1 cellular context compared by ENCODE assay signal in the genomic region with DNA sequence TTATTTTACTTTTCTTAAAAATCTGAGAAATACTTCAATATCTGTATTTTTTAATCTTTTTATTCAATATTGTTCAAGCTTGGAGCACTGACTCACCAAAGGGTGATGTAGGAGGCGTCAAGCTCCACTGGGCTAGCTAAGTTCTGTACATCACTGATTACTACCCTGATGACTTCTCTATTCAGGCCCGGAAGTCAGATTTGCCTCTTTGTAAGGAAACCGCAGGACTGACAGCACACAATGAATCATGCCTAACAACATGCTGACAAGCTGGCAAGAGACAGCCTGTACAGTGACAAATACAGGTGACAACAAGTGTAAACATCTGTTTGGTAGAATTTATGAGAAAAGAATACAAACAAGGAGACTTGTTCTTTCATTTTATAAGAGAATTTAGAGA.
TF ChIP-seq lines count a peak whose summit lies in the region.

No MANE protein-coding gene starts in this region.

TF ChIP-seq in K562, 482 proteins besides CTCF, POLR2A, EP300 and RAD21 (continued from another document and continues in another):
- TF ChIP-seq, protein P1, sequence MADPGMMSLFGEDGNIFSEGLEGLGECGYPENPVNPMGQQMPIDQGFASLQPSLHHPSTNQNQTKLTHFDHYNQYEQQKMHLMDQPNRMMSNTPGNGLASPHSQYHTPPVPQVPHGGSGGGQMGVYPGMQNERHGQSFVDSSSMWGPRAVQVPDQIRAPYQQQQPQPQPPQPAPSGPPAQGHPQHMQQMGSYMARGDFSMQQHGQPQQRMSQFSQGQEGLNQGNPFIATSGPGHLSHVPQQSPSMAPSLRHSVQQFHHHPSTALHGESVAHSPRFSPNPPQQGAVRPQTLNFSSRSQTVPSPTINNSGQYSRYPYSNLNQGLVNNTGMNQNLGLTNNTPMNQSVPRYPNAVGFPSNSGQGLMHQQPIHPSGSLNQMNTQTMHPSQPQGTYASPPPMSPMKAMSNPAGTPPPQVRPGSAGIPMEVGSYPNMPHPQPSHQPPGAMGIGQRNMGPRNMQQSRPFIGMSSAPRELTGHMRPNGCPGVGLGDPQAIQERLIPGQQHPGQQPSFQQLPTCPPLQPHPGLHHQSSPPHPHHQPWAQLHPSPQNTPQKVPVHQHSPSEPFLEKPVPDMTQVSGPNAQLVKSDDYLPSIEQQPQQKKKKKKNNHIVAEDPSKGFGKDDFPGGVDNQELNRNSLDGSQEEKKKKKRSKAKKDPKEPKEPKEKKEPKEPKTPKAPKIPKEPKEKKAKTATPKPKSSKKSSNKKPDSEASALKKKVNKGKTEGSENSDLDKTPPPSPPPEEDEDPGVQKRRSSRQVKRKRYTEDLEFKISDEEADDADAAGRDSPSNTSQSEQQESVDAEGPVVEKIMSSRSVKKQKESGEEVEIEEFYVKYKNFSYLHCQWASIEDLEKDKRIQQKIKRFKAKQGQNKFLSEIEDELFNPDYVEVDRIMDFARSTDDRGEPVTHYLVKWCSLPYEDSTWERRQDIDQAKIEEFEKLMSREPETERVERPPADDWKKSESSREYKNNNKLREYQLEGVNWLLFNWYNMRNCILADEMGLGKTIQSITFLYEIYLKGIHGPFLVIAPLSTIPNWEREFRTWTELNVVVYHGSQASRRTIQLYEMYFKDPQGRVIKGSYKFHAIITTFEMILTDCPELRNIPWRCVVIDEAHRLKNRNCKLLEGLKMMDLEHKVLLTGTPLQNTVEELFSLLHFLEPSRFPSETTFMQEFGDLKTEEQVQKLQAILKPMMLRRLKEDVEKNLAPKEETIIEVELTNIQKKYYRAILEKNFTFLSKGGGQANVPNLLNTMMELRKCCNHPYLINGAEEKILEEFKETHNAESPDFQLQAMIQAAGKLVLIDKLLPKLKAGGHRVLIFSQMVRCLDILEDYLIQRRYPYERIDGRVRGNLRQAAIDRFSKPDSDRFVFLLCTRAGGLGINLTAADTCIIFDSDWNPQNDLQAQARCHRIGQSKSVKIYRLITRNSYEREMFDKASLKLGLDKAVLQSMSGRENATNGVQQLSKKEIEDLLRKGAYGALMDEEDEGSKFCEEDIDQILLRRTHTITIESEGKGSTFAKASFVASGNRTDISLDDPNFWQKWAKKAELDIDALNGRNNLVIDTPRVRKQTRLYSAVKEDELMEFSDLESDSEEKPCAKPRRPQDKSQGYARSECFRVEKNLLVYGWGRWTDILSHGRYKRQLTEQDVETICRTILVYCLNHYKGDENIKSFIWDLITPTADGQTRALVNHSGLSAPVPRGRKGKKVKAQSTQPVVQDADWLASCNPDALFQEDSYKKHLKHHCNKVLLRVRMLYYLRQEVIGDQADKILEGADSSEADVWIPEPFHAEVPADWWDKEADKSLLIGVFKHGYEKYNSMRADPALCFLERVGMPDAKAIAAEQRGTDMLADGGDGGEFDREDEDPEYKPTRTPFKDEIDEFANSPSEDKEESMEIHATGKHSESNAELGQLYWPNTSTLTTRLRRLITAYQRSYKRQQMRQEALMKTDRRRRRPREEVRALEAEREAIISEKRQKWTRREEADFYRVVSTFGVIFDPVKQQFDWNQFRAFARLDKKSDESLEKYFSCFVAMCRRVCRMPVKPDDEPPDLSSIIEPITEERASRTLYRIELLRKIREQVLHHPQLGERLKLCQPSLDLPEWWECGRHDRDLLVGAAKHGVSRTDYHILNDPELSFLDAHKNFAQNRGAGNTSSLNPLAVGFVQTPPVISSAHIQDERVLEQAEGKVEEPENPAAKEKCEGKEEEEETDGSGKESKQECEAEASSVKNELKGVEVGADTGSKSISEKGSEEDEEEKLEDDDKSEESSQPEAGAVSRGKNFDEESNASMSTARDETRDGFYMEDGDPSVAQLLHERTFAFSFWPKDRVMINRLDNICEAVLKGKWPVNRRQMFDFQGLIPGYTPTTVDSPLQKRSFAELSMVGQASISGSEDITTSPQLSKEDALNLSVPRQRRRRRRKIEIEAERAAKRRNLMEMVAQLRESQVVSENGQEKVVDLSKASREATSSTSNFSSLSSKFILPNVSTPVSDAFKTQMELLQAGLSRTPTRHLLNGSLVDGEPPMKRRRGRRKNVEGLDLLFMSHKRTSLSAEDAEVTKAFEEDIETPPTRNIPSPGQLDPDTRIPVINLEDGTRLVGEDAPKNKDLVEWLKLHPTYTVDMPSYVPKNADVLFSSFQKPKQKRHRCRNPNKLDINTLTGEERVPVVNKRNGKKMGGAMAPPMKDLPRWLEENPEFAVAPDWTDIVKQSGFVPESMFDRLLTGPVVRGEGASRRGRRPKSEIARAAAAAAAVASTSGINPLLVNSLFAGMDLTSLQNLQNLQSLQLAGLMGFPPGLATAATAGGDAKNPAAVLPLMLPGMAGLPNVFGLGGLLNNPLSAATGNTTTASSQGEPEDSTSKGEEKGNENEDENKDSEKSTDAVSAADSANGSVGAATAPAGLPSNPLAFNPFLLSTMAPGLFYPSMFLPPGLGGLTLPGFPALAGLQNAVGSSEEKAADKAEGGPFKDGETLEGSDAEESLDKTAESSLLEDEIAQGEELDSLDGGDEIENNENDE (IDR thresholded peaks at IDR 0.05; ENCODE audit: low read depth, low read length), result no peak
- TF ChIP-seq HMGN3 (IDR thresholded peaks at IDR 0.05; ENCODE audit: borderline replicate concordance, extremely low read depth, insufficient read length, low read depth, low read length) (no peak), CXXC5 (CRISPR knock-in tag; IDR thresholded peaks at IDR 0.05) (no peak), MYBL2 (IDR thresholded peaks at IDR 0.05; ENCODE audit: low read depth) (no peak), MYBL2 (CRISPR knock-in tag; IDR thresholded peaks at IDR 0.05; ENCODE audit: borderline replicate concordance) (no peak), ZKSCAN3 (CRISPR knock-in tag; IDR thresholded peaks at IDR 0.05) (no peak), BHLHE40 (IDR thresholded peaks at IDR 0.05; ENCODE audit: low read length) (peak; percentile 61), CBX1 (IDR thresholded peaks at IDR 0.05; ENCODE audit: low read depth) (no peak), LEF1 (IDR thresholded peaks at IDR 0.05) (peak; percentile 78; the same call in 1 of the 2 replicates), PHF8 (IDR thresholded peaks at IDR 0.05; ENCODE audit: borderline replicate concordance, low read length) (no peak), BCOR (IDR thresholded peaks at IDR 0.05) (no peak), TCF3 (CRISPR knock-in tag; IDR thresholded peaks at IDR 0.05) (no peak), ZNF551 (CRISPR knock-in tag; IDR thresholded peaks at IDR 0.05) (no peak), KLF16 (IDR thresholded peaks at IDR 0.05) (no peak), SRF (CRISPR knock-in tag; IDR thresholded peaks at IDR 0.05) (no peak), KAT2B (IDR thresholded peaks at IDR 0.05; ENCODE audit: low read depth, low read length) (no peak), ZNF124 (CRISPR knock-in tag; IDR thresholded peaks at IDR 0.05) (no peak), ZNF347 (CRISPR knock-in tag; IDR thresholded peaks at IDR 0.05; ENCODE audit: low read depth) (no peak), MTA1 (IDR thresholded peaks at IDR 0.05; ENCODE audit: borderline replicate concordance) (no peak), SRSF9 (IDR thresholded peaks at IDR 0.05; ENCODE audit: borderline replicate concordance, low read depth, low read length) (no peak), WHSC1 (IDR thresholded peaks at IDR 0.05; ENCODE audit: low read length) (no peak), CBFA2T2 (conservative IDR thresholded peaks at IDR 0.05) (peak; percentile 50), POU5F1 (IDR thresholded peaks at IDR 0.05; ENCODE audit: borderline replicate concordance, low read depth, low read length, partially characterized antibody) (no peak), RBM34 (IDR thresholded peaks at IDR 0.05; ENCODE audit: borderline replicate concordance, insufficient read depth, low read length) (no peak), PHB2 (IDR thresholded peaks at IDR 0.05; ENCODE audit: low read depth) (no peak), ZNF785 (CRISPR knock-in tag; IDR thresholded peaks at IDR 0.05) (no peak), RCOR1 (IDR thresholded peaks at IDR 0.05; ENCODE audit: borderline replicate concordance in 1 of 2, low read depth in 2 of 2, low read length in 2 of 2) (peak in 1 of 2 experiments; percentile 84; a peak in 2 of 4 replicates), HDAC3 (IDR thresholded peaks at IDR 0.05; ENCODE audit: borderline replicate concordance, partially characterized antibody) (no peak), RFX7 (CRISPR knock-in tag; IDR thresholded peaks at IDR 0.05) (no peak), ZNF778 (CRISPR knock-in tag; IDR thresholded peaks at IDR 0.05) (no peak)
- TF ChIP-seq, protein P2, sequence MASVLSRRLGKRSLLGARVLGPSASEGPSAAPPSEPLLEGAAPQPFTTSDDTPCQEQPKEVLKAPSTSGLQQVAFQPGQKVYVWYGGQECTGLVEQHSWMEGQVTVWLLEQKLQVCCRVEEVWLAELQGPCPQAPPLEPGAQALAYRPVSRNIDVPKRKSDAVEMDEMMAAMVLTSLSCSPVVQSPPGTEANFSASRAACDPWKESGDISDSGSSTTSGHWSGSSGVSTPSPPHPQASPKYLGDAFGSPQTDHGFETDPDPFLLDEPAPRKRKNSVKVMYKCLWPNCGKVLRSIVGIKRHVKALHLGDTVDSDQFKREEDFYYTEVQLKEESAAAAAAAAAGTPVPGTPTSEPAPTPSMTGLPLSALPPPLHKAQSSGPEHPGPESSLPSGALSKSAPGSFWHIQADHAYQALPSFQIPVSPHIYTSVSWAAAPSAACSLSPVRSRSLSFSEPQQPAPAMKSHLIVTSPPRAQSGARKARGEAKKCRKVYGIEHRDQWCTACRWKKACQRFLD (CRISPR knock-in tag; IDR thresholded peaks at IDR 0.05), result no peak
- TF ChIP-seq, protein P3, sequence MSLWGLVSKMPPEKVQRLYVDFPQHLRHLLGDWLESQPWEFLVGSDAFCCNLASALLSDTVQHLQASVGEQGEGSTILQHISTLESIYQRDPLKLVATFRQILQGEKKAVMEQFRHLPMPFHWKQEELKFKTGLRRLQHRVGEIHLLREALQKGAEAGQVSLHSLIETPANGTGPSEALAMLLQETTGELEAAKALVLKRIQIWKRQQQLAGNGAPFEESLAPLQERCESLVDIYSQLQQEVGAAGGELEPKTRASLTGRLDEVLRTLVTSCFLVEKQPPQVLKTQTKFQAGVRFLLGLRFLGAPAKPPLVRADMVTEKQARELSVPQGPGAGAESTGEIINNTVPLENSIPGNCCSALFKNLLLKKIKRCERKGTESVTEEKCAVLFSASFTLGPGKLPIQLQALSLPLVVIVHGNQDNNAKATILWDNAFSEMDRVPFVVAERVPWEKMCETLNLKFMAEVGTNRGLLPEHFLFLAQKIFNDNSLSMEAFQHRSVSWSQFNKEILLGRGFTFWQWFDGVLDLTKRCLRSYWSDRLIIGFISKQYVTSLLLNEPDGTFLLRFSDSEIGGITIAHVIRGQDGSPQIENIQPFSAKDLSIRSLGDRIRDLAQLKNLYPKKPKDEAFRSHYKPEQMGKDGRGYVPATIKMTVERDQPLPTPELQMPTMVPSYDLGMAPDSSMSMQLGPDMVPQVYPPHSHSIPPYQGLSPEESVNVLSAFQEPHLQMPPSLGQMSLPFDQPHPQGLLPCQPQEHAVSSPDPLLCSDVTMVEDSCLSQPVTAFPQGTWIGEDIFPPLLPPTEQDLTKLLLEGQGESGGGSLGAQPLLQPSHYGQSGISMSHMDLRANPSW (CRISPR knock-in tag; IDR thresholded peaks at IDR 0.05), result no peak
- TF ChIP-seq, protein P4, sequence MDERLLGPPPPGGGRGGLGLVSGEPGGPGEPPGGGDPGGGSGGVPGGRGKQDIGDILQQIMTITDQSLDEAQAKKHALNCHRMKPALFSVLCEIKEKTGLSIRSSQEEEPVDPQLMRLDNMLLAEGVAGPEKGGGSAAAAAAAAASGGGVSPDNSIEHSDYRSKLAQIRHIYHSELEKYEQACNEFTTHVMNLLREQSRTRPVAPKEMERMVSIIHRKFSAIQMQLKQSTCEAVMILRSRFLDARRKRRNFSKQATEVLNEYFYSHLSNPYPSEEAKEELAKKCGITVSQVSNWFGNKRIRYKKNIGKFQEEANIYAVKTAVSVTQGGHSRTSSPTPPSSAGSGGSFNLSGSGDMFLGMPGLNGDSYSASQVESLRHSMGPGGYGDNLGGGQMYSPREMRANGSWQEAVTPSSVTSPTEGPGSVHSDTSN (CRISPR knock-in tag; IDR thresholded peaks at IDR 0.05; ENCODE audit: low read depth), result peak; percentile 68
- TF ChIP-seq, protein P4 (tag; conservative IDR thresholded peaks at IDR 0.05; ENCODE audit: low read depth), result peak; percentile 97
- TF ChIP-seq, protein P5, sequence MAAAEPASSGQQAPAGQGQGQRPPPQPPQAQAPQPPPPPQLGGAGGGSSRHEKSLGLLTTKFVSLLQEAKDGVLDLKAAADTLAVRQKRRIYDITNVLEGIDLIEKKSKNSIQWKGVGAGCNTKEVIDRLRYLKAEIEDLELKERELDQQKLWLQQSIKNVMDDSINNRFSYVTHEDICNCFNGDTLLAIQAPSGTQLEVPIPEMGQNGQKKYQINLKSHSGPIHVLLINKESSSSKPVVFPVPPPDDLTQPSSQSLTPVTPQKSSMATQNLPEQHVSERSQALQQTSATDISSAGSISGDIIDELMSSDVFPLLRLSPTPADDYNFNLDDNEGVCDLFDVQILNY (CRISPR knock-in tag; IDR thresholded peaks at IDR 0.05), result no peak
- TF ChIP-seq, protein P6, sequence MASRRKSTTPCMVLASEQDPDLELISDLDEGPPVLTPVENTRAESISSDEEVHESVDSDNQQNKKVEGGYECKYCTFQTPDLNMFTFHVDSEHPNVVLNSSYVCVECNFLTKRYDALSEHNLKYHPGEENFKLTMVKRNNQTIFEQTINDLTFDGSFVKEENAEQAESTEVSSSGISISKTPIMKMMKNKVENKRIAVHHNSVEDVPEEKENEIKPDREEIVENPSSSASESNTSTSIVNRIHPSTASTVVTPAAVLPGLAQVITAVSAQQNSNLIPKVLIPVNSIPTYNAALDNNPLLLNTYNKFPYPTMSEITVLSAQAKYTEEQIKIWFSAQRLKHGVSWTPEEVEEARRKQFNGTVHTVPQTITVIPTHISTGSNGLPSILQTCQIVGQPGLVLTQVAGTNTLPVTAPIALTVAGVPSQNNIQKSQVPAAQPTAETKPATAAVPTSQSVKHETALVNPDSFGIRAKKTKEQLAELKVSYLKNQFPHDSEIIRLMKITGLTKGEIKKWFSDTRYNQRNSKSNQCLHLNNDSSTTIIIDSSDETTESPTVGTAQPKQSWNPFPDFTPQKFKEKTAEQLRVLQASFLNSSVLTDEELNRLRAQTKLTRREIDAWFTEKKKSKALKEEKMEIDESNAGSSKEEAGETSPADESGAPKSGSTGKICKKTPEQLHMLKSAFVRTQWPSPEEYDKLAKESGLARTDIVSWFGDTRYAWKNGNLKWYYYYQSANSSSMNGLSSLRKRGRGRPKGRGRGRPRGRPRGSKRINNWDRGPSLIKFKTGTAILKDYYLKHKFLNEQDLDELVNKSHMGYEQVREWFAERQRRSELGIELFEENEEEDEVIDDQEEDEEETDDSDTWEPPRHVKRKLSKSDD (conservative IDR thresholded peaks at IDR 0.05; ENCODE audit: low read length), result no peak
- TF ChIP-seq, protein P7, sequence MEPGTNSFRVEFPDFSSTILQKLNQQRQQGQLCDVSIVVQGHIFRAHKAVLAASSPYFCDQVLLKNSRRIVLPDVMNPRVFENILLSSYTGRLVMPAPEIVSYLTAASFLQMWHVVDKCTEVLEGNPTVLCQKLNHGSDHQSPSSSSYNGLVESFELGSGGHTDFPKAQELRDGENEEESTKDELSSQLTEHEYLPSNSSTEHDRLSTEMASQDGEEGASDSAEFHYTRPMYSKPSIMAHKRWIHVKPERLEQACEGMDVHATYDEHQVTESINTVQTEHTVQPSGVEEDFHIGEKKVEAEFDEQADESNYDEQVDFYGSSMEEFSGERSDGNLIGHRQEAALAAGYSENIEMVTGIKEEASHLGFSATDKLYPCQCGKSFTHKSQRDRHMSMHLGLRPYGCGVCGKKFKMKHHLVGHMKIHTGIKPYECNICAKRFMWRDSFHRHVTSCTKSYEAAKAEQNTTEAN (CRISPR knock-in tag; IDR thresholded peaks at IDR 0.05), result no peak
